In the genomic region with DNA sequence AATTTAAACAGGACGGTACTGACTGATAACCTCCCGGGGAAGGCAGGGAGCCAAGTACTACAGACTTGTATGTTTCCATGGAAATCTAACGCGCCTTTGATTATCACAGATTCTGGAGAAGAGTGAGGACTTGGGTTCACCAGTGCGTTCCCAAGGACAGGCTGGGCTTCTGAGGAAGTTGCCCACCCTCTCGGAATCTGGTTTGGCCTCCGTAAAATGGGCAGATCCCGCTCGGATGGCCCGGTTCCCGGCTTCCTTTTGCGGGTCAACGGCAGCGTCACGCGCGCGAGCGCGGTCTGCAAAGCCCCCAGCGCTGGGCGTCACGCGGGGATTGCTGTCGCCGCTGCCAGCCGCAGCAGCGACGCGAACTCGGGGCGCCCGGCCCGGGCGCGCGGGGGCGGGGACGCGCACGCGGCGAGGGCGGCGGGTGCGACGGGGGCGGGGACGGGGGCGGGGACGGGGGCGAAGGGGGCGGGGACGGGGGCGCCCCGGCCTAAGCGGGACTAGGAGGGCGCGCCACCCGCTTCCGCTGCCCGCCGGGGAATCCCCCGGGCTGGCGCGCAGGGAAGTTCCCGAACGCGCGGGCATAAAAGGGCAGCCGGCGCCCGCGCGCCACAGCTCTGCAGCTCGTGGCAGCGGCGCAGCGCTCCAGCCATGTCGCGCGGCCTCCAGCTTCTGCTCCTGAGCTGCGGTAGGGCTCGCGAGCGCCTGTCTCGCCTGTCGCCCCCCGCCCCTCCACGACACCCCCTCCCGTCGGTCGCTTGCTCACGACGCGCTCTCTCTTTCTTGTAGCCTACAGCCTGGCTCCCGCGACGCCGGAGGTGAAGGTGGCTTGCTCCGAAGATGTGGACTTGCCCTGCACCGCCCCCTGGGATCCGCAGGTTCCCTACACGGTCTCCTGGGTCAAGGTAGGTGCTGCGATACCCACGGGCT, we compare ENCODE assay signal across 8 cellular contexts. TPM values are rescaled to one million over a fixed set of nuclear protein-coding genes. Genes with fewer than 3 reads are reported as not detected.
DNase-seq lines count a peak whose midpoint lies in the region; ATAC-seq and TF ChIP-seq lines count a peak whose summit lies in the region.

A gene with protein sequence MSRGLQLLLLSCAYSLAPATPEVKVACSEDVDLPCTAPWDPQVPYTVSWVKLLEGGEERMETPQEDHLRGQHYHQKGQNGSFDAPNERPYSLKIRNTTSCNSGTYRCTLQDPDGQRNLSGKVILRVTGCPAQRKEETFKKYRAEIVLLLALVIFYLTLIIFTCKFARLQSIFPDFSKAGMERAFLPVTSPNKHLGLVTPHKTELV (plus strand): TSS at position 615 of the 933 bp plus-strand sequence. CDS start 40 bp downstream, at position 655.

- H3K4me1 ChIP-seq in sigmoid colon, result peaks cover 0 to 16% (median 6%) of the 10 kb centered on the region in 4 donors

- H3K27ac ChIP-seq in sigmoid colon, result peak within 1 kb of the TSS; percentile 38 to 71 (median 42)

- TF ChIP-seq EP300 in sigmoid colon (IDR thresholded peaks at IDR 0.05), result no peak

- H3K36me3 ChIP-seq in sigmoid colon, result no peaks in the 10 kb centered on the region

- TF ChIP-seq POLR2A in sigmoid colon (IDR thresholded peaks at IDR 0.05), result no peak

- DNase-seq in GF-D8 (lab: John Stamatoyannopoulos, UW) (peak; percentile 57), LHCN-M2 (ENCODE audit: low read depth) (peak; percentile 14), T-helper 2 cell (peak; percentile 56 to 92 (median 84)), anterior cingulate cortex (lab: John Stamatoyannopoulos, UW) (peak in 46 of 58 donors; percentile 18 to 71 (median 45)), hippocampal formation (lab: John Stamatoyannopoulos, UW) (peak; percentile 25 to 45), sigmoid colon (peak; percentile 78), ureter (ENCODE audit: low spot score) (no peak)

- intact Hi-C loops in sigmoid colon (cut with DNase I), result no loop called here

- no peaks in the 10 kb centered on the region for H3K27me3 ChIP-seq in sigmoid colon

- no peak for TF ChIP-seq CTCF in sigmoid colon (IDR thresholded peaks at IDR 0.05)

- peak within 1 kb of the TSS; percentile 51 to 70 (median 64) for H3K4me3 ChIP-seq in sigmoid colon

- ATAC-seq in GM21737 (IDR thresholded peaks at IDR 0.05; ENCODE audit: unreplicated experiment), result peak; percentile 66

- H3K9me3 ChIP-seq in sigmoid colon, result no peaks in the 10 kb centered on the region

- WGBS in sigmoid colon, 2 donors, result 0 to 1% methylated on average over 106 of the region's 106 CpGs

RNA-seq across cellular contexts. Expression of the gene that starts here (rescaled TPM):
- total RNA-seq in LHCN-M2 (2014; rRNA removed) (0.38 and 0.57 TPM in 2 replicates), sigmoid colon (1 to 10 TPM; 1.1 to 3.0 (median 1.4) TPM), ureter (2.1 TPM)
- polyA plus RNA-seq in LHCN-M2 (2012), result 0.55 TPM
- 10 to 100 TPM in 1 of 3 donors, 1 to 10 TPM in 1, under 1 TPM in 1; 0.60 to 16.0 (median 3.5) TPM for polyA plus RNA-seq in sigmoid colon

Comparison
In these comparisons a context has a peak if more than half of its experiments do, and no peak if none do; other contexts are left out.
1. Peak in DNase-seq in LHCN-M2; RNA of the gene not detected or under 1 TPM.